15 cellular contexts compared by ENCODE assay signal in the genomic region with DNA sequence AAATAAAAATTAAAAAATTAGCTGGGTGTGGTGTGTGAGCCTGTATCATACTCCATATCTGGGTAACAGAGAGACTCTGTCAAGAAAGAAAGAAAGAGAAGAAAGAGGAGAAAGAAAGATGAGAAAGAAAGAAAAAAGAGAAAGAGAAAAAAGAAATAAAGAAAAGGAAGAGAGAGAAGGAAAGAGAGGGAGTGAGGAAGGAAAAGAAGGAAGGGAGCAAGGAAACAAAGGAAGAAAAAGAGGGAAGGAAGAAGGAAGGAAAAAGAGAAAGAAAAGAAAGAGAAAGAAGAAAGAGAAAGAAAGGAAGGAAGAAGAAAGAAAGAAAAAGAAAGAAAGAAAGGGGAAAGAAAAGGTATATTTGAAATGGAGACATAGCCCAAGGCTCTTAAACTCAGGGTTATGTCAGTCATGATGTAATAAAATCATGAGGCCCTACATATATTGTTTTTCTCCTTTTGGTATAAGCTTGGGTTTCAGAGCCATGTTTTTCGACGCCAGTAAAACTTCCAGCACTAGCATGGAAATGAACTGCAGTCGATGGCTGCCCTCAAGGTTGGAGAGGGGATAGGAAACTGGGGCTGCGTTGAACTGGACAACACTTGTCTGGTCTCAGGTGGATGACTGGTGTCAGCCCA. TPM values are rescaled to one million over a fixed set of nuclear protein-coding genes. Genes with fewer than 3 reads are reported as not detected.
DNase-seq lines count a peak whose midpoint lies in the region; ATAC-seq, FAIRE-seq and TF ChIP-seq lines count a peak whose summit lies in the region.
"Had no signal": no experiment of that assay in that cellular context is flagged by ENCODE, and none has a peak within 500 bp of the region (broad histone marks: within the 10 kb centered on the region; RNA-seq: fewer than 3 reads in every experiment).

No MANE protein-coding gene starts in this region.

- no peaks in the 10 kb centered on the region for H3K79me2 ChIP-seq in HCT116 (ENCODE audit: insufficient read depth, low read length)

- H3K18ac ChIP-seq in mesenchymal stem cell (ENCODE audit: low read depth in 1 of 2, low read length in 2 of 2) = no peak overlapping the region

- no peak overlapping the region for H2BK5ac ChIP-seq in mesenchymal stem cell (ENCODE audit: low read depth, low read length, poor library complexity, severe bottlenecking)

- H3K4me3 ChIP-seq in Caco-2 (ENCODE audit: low read depth, low read length) = no peak overlapping the region
- no peak overlapping the region for H3K4me3 ChIP-seq in HCT116 (replicated peaks in 1 of 2; ENCODE audit: low read depth in 1 of 2, low read length in 2 of 2)
- no peak overlapping the region for H3K4me3 ChIP-seq in mesenchymal stem cell (ENCODE audit: insufficient read depth in 1 of 2, low read depth in 1 of 2, low read length in 2 of 2)
- H3K4me3 ChIP-seq in kidney (ENCODE audit: low read length in 2 of 2) = no peak overlapping the region
- H3K4me3 ChIP-seq: testis had no signal

- CTCF ChIA-PET in Caco-2 (lab: Charles Lee) (interaction anchor here (1.4 to 2.6 kb wide), 2 partner anchors 261 to 287 kb away, joined by 5 to 16 read pairs; partner anchors contain the start of genes DPH3 and OXNAD1), HCT116 (lab: Charles Lee) (interaction anchor here (1.3 to 3.4 kb wide), 4 partner anchors 15 to 263 kb away, joined by 3 to 38 read pairs (median 6); no protein-coding TSS in a partner anchor)
- CTCF ChIA-PET in activated CD8-positive, alpha-beta T cell treated with anti-CD3 and anti-CD28 coated beads, Interleukin-2, amount 10 ng/mL, durations not matched to agents 7 days and 5 days (lab: Charles Lee) = interaction anchor here (0.7 to 3.2 kb wide), 12 partner anchors 69 to 502 kb away, joined by 3 to 27 read pairs (median 5); no protein-coding TSS in a partner anchor

- TF ChIP-seq CTCF in Caco-2 (IDR thresholded peaks at IDR 0.05; ENCODE audit: insufficient read depth in 1 of 2, low read depth in 1 of 2, low read length in 1 of 2, severe bottlenecking in 1 of 2, unreplicated experiment in 1 of 2) (no peak), HCT116 (IDR thresholded peaks at IDR 0.05 in 2 of 3, conservative IDR thresholded peaks at IDR 0.05 in 1 of 3; ENCODE audit: borderline replicate concordance in 1 of 3, insufficient read depth in 1 of 3, low read depth in 2 of 3, low read length in 2 of 3) (no peak), kidney (IDR thresholded peaks at IDR 0.05; ENCODE audit: borderline replicate concordance, extremely low read depth, insufficient read depth) (no peak)

- POLR2A ChIA-PET in Caco-2 (lab: Charles Lee) (no interaction called here), HCT116 (lab: Charles Lee) (interaction anchor here (1.0 to 1.9 kb wide), 2 partner anchors 24 to 261 kb away, joined by 3 to 4 read pairs; no protein-coding TSS in a partner anchor)
- POLR2A ChIA-PET in activated CD8-positive, alpha-beta T cell treated with anti-CD3 and anti-CD28 coated beads, Interleukin-2, amount 10 ng/mL, durations not matched to agents 7 days and 5 days (lab: Charles Lee) = no interaction called here

- H2BK15ac ChIP-seq in mesenchymal stem cell (ENCODE audit: low read depth, poor library complexity, severe bottlenecking) = no peak overlapping the region

- no peak for TF ChIP-seq RAD21 in HCT116 (IDR thresholded peaks at IDR 0.05; ENCODE audit: low read depth)

- BruUV-seq in Caco-2 (replicated peaks; lab: Mats Ljungman, UMichigan) (no TSS peak), HCT116 (replicated peaks; lab: Mats Ljungman, UMichigan) (no TSS peak)

- H3K14ac ChIP-seq in mesenchymal stem cell (ENCODE audit: low read length in 2 of 2) = no peak overlapping the region

- H4K20me1 ChIP-seq in HCT116 (ENCODE audit: insufficient read depth) = no peaks in the 10 kb centered on the region

- no peaks in the 10 kb centered on the region for H3K27me3 ChIP-seq in Caco-2 (replicated peaks; ENCODE audit: control insufficient read depth, insufficient read depth, low read length)
- H3K27me3 ChIP-seq in HCT116 (ENCODE audit: insufficient read depth, low read length) = no peaks in the 10 kb centered on the region; the same call in 1 of the 2 replicates
- H3K27me3 ChIP-seq in mesenchymal stem cell (ENCODE audit: control insufficient read depth in 1 of 2, insufficient read depth in 1 of 2, low read length in 2 of 2) = peaks cover 3 to 16% of the 10 kb centered on the region in 2 experiments
- H3K27me3 ChIP-seq: testis had no signal

- no peak for DNase-seq in Caco-2
- no peak for DNase-seq in HCT116 (ENCODE audit: low read depth, low spot score)
- DNase-seq in activated CD8-positive, alpha-beta T cell treated with anti-CD3 and anti-CD28 coated beads, Interleukin-2, amount 10 ng/mL, durations not matched to agents 7 days and 5 days = no peak
- DNase-seq in mesenchymal stem cell = no peak
- DNase-seq in hippocampal formation (lab: John Stamatoyannopoulos, UW) = no peak
- no peak for DNase-seq in kidney

- peak overlapping the region; percentile 90 for H2AFZ ChIP-seq in HCT116 (ENCODE audit: low read depth, low read length, poor library complexity, severe bottlenecking)
- H2AFZ ChIP-seq in mesenchymal stem cell (ENCODE audit: low read depth, low read length) = no peak overlapping the region

- no peaks in the 10 kb centered on the region for H3K27me3 Mint-ChIP-seq in Caco-2 (ENCODE audit: insufficient read depth, unreplicated experiment)
- H3K27me3 Mint-ChIP-seq in activated CD8-positive, alpha-beta T cell treated with anti-CD3 and anti-CD28 coated beads, Interleukin-2, amount 10 ng/mL, durations not matched to agents 7 days and 5 days (ENCODE audit: low read depth) = peaks cover 11% of the 10 kb centered on the region

- H3K9ac ChIP-seq in HCT116 (ENCODE audit: low read length) (no peak overlapping the region), mesenchymal stem cell (ENCODE audit: low read length) (peak overlapping the region; percentile 62), kidney (ENCODE audit: low read length in 2 of 2) (no peak overlapping the region)

- RAD21 ChIA-PET in HCT116 (lab: Charles Lee; ENCODE audit: low non-redundant PET in 1 of 2, low total read pairs in 2 of 2, uncharacterized antibody in 2 of 2, unreplicated experiment in 2 of 2) = interaction anchor here in 1 of 2 experiments (2.1 kb wide), 1 partner anchor 261 kb away, joined by 9 read pairs; no protein-coding TSS in a partner anchor

- H3K4me2 ChIP-seq in HCT116 (ENCODE audit: low read length) = peak overlapping the region; percentile 38
- no peak overlapping the region for H3K4me2 ChIP-seq in mesenchymal stem cell (ENCODE audit: low read length, poor library complexity, severe bottlenecking)

- H3K4ac ChIP-seq in mesenchymal stem cell (ENCODE audit: low read depth in 1 of 2, low read length in 2 of 2) = no peak overlapping the region

- intact Hi-C loops in Caco-2 (cut with micrococcal nuclease; ENCODE audit: unreplicated experiment) (loop anchor here (2.0 to 10.0 kb wide), 2 partner anchors 367 to 503 kb away; no protein-coding TSS in a partner anchor), HCT116 (cut with micrococcal nuclease) (loop anchor here (2.0 to 5.0 kb wide), 2 partner anchors 373 to 504 kb away; no protein-coding TSS in a partner anchor), kidney (cut with DNase I) (loop anchor here (5.0 kb wide), 1 partner anchor 264 kb away; no protein-coding TSS in a partner anchor)

- peaks cover 8% of the 10 kb centered on the region for H3K4me1 Mint-ChIP-seq in Caco-2 (ENCODE audit: low read depth, unreplicated experiment)
- peaks cover 21% of the 10 kb centered on the region for H3K4me1 Mint-ChIP-seq in activated CD8-positive, alpha-beta T cell treated with anti-CD3 and anti-CD28 coated beads, Interleukin-2, amount 10 ng/mL, durations not matched to agents 7 days and 5 days (ENCODE audit: low read depth)

- FAIRE-seq in kidney (lab: Jason Lieb, UNC) = no peak

- H4K8ac ChIP-seq in mesenchymal stem cell (ENCODE audit: low read length) = no peak overlapping the region

- H2AK5ac ChIP-seq in mesenchymal stem cell (ENCODE audit: low read length, severe bottlenecking) = no peak overlapping the region

- H3K4me1 ChIP-seq in Caco-2 (peaks cover 7% of the 10 kb centered on the region; the same call in 1 of the 2 replicates), HCT116 (ENCODE audit: control insufficient read depth in 1 of 2, insufficient read depth in 2 of 2, low read length in 2 of 2) (peaks cover 0 to 3% of the 10 kb centered on the region in 2 experiments; a peak in 1 of 4 replicates), mesenchymal stem cell (ENCODE audit: control insufficient read depth, insufficient read depth, low read depth, low read length) (peaks cover 2% of the 10 kb centered on the region), kidney (ENCODE audit: control insufficient read depth in 1 of 2, insufficient read depth in 1 of 2, low read depth in 1 of 2, low read length in 2 of 2) (no peaks in the 10 kb centered on the region)
- H3K4me1 ChIP-seq: testis had no signal

- peak overlapping the region; percentile 83 for H3K27ac Mint-ChIP-seq in Caco-2 (ENCODE audit: unreplicated experiment)
- peak overlapping the region; percentile 90 for H3K27ac Mint-ChIP-seq in activated CD8-positive, alpha-beta T cell treated with anti-CD3 and anti-CD28 coated beads, Interleukin-2, amount 10 ng/mL, durations not matched to agents 7 days and 5 days

- no peaks in the 10 kb centered on the region for H3K9me2 ChIP-seq in HCT116 (ENCODE audit: insufficient read depth)

- no peak overlapping the region for H3K4me3 Mint-ChIP-seq in Caco-2 (ENCODE audit: unreplicated experiment)
- no peak overlapping the region for H3K4me3 Mint-ChIP-seq in activated CD8-positive, alpha-beta T cell treated with anti-CD3 and anti-CD28 coated beads, Interleukin-2, amount 10 ng/mL, durations not matched to agents 7 days and 5 days
- H3K4me3 Mint-ChIP-seq: effector memory CD8-positive, alpha-beta T cell had no signal

- peak overlapping the region in 1 of 2 experiments; percentile 56 for H2BK12ac ChIP-seq in mesenchymal stem cell (ENCODE audit: low read length in 2 of 2)

- 95% methylated on average over 4 of the region's 4 CpGs for WGBS in mesenchymal stem cell

- H3K27ac ChIP-seq in HCT116 (ENCODE audit: low read depth, low read length) (no peak overlapping the region), mesenchymal stem cell (ENCODE audit: low read length, poor library complexity, severe bottlenecking) (no peak overlapping the region), kidney (ENCODE audit: low read depth in 2 of 2, low read length in 2 of 2) (no peak overlapping the region)
- H3K27ac ChIP-seq: C4-2B, testis had no signal

- peaks cover 11% of the 10 kb centered on the region for H3K9me3 Mint-ChIP-seq in Caco-2 (ENCODE audit: unreplicated experiment)
- H3K9me3 Mint-ChIP-seq in activated CD8-positive, alpha-beta T cell treated with anti-CD3 and anti-CD28 coated beads, Interleukin-2, amount 10 ng/mL, durations not matched to agents 7 days and 5 days (ENCODE audit: insufficient read depth) = peaks cover 4% of the 10 kb centered on the region
- H3K9me3 Mint-ChIP-seq: effector memory CD8-positive, alpha-beta T cell; nephron had no signal

- TF ChIP-seq POLR2A in HCT116 (IDR thresholded peaks at IDR 0.05; ENCODE audit: borderline replicate concordance, extremely low read depth, insufficient read depth, insufficient read length) = no peak

- H3K79me1 ChIP-seq in mesenchymal stem cell (replicated peaks; ENCODE audit: low read length, poor library complexity, severe bottlenecking) = no peaks in the 10 kb centered on the region

- H3K9me3 ChIP-seq in Caco-2 (no peaks in the 10 kb centered on the region), HCT116 (ENCODE audit: control insufficient read depth in 1 of 2, insufficient read depth in 1 of 2, low read depth in 1 of 2, low read length in 2 of 2) (no peaks in the 10 kb centered on the region), mesenchymal stem cell (ENCODE audit: control insufficient read depth, low read length) (no peaks in the 10 kb centered on the region), kidney (ENCODE audit: control insufficient read depth in 1 of 2, low read length in 2 of 2) (no peaks in the 10 kb centered on the region)
- H3K9me3 ChIP-seq: testis had no signal

- H3K36me3 ChIP-seq in Caco-2 (ENCODE audit: control insufficient read depth, insufficient read depth, low read length) = no peaks in the 10 kb centered on the region
- H3K36me3 ChIP-seq in HCT116 (ENCODE audit: control insufficient read depth in 1 of 2, insufficient read depth in 2 of 2, low read length in 2 of 2) = no peaks in the 10 kb centered on the region
- H3K36me3 ChIP-seq in mesenchymal stem cell (ENCODE audit: control insufficient read depth in 1 of 2, insufficient read depth in 2 of 2, low read depth in 1 of 2, low read length in 2 of 2) = no peaks in the 10 kb centered on the region
- H3K36me3 ChIP-seq in kidney (ENCODE audit: control insufficient read depth in 1 of 2, insufficient read depth in 2 of 2, low read length in 2 of 2) = no peaks in the 10 kb centered on the region

- no peak overlapping the region for H2BK120ac ChIP-seq in mesenchymal stem cell (ENCODE audit: low read depth, low read length)

- no peaks in the 10 kb centered on the region for H3K36me3 Mint-ChIP-seq in Caco-2 (ENCODE audit: insufficient read depth, unreplicated experiment)
- H3K36me3 Mint-ChIP-seq in activated CD8-positive, alpha-beta T cell treated with anti-CD3 and anti-CD28 coated beads, Interleukin-2, amount 10 ng/mL, durations not matched to agents 7 days and 5 days (ENCODE audit: low read depth) = no peaks in the 10 kb centered on the region

- no peak for ATAC-seq in HCT116
- no peak for ATAC-seq in activated CD8-positive, alpha-beta T cell treated with anti-CD3 and anti-CD28 coated beads, Interleukin-2, amount 10 ng/mL, durations not matched to agents 7 days and 5 days
- no peak for ATAC-seq in GM21717 (IDR thresholded peaks at IDR 0.05; ENCODE audit: unreplicated experiment)
- no peak for ATAC-seq in HG02870 (IDR thresholded peaks at IDR 0.05; ENCODE audit: unreplicated experiment)

- H3K23ac ChIP-seq in mesenchymal stem cell (ENCODE audit: low read length in 2 of 2) = no peak overlapping the region

- no peak overlapping the region for H4K91ac ChIP-seq in mesenchymal stem cell (ENCODE audit: low read length)

RNA-seq across cellular contexts. Expression of gene RFTN1, which starts 38.0 kb away (rescaled TPM):
- 8.3 and 10.2 TPM in 2 replicates for total RNA-seq in Caco-2 (2022)
- total RNA-seq in HCT116 (2021; ENCODE audit: unreplicated experiment) = 3.9 TPM
- polyA plus RNA-seq in HCT116 (2012) = 4.1 and 5.4 TPM in 2 replicates
- 10 to 100 TPM; 59.9 to 63.4 TPM for total RNA-seq in activated CD8-positive, alpha-beta T cell treated with anti-CD3 and anti-CD28 coated beads, Interleukin-2, amount 10 ng/mL, durations not matched to agents 7 days and 5 days
- 256 TPM for polyA plus RNA-seq in mesenchymal stem cell (2013, experiment 1 of 2)
- polyA plus RNA-seq in mesenchymal stem cell (2013, experiment 2 of 2) = 261 TPM
- total RNA-seq in kidney = 34.1 TPM
- polyA plus RNA-seq in kidney (ENCODE audit: insufficient read depth, low read depth, low replicate concordance) = 15.3 TPM
- total RNA-seq: HT-29 had no signal

RNA-seq across cellular contexts. Expression of gene DAZL, which starts 53.8 kb away (rescaled TPM):
- total RNA-seq in Caco-2 (2022) (not detected in 2 replicates), HCT116 (2021; ENCODE audit: unreplicated experiment) (not detected), kidney (not detected)
- polyA plus RNA-seq in HCT116 (2012) = not detected in 2 replicates
- not detected for total RNA-seq in activated CD8-positive, alpha-beta T cell treated with anti-CD3 and anti-CD28 coated beads, Interleukin-2, amount 10 ng/mL, durations not matched to agents 7 days and 5 days
- polyA plus RNA-seq in mesenchymal stem cell (2013, experiment 1 of 2) = 0.01 TPM
- polyA plus RNA-seq in mesenchymal stem cell (2013, experiment 2 of 2) = not detected
- polyA plus RNA-seq in kidney (ENCODE audit: insufficient read depth, low read depth, low replicate concordance) = not detected
- total RNA-seq: G401, glomerular endothelial cell, HT-29 had no signal
